Comparison of ENCODE assay signal across 8 cellular contexts in the genomic region with DNA sequence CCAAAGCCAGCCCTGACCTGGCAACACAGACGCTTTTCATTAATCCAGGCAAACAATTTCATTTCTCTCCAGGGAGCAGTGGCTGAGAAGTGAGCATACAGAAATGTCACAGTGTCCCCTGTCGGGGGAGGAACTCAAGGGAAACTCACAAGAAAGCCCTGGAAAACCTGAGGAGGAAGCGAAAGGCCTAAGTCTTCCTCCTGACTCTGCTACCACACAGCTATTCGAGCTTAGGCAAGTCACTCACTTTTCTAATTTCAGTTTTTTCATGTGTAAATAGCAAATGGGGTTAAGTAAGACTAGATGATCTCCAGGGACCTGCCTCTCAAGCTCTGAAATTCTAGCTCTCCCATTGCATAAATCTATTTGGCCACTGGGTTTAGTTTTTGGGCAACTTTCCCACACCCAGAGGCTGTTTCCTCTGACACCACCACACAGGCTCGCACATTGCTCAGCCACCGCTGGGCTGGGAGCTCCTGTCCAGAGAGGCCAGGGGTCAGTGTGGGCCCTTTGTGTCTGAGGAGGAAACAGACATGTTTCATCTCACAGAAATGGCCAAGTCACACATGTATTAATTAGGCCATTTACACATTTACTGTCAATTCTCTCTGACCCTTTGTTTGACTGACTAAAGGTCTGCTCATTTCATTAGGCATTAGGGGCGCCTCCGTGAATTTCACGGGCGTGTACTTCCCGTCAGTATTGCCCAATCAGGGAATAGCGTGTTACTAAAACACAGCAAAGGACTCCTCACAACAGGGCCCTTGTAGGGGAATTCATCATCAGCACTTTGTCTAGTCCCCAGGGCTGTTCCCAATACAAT.
DNase-seq lines count a peak whose midpoint lies in the region; ATAC-seq and TF ChIP-seq lines count a peak whose summit lies in the region.

No MANE protein-coding gene starts in this region.

- H3K36me3 ChIP-seq in tibial artery, result peaks cover 46 to 79% (median 61%) of the 10 kb centered on the region in 3 donors

- peak overlapping the region; percentile 39 for H3K27ac ChIP-seq in caudate nucleus (ENCODE audit: low read depth, low read length)
- peak overlapping the region; percentile 71 to 84 for H3K27ac ChIP-seq in tibial artery

- intact Hi-C loops in tibial artery (cut with DNase I; ENCODE audit: low total_unique reads), result no loop called here

- peak; percentile 32 to 53 for TF ChIP-seq CTCF in tibial artery (IDR thresholded peaks at IDR 0.05)

- peak overlapping the region; percentile 11 to 22 for H3K4me3 ChIP-seq in tibial artery

- no peaks in the 10 kb centered on the region for H3K27me3 ChIP-seq in tibial artery

- no peaks in the 10 kb centered on the region for H3K9me3 ChIP-seq in tibial artery

- peak; percentile 73 for DNase-seq in NCI-H2171 treated with DMSO at 0.1 percent for 48 hours (lab: John Stamatoyannopoulos, UW)
- DNase-seq in caudate nucleus (lab: John Stamatoyannopoulos, UW), result peak in 4 of 61 donors; percentile 10 to 52 (median 28)
- peak; percentile 47 for DNase-seq in medulla oblongata (ENCODE audit: extremely low spot score)
- DNase-seq in tibial artery, result peak; percentile 89 to 95
- DNase-seq in cortex of kidney (lab: John Stamatoyannopoulos, UW), result no peak

- H3K4me1 ChIP-seq in tibial artery, result peaks cover 0 to 55% (median 48%) of the 10 kb centered on the region in 4 donors

- ATAC-seq in GM18907 (IDR thresholded peaks at IDR 0.05; ENCODE audit: unreplicated experiment) (peak; percentile 29), GM18867 (IDR thresholded peaks at IDR 0.05; ENCODE audit: unreplicated experiment) (no peak), HG02870 (IDR thresholded peaks at IDR 0.05; ENCODE audit: unreplicated experiment) (no peak)
